23 cellular contexts compared by ENCODE assay signal in genomic region chr1:64597151-64597550, GRCh38.
"Had no signal": no experiment of that assay in that cellular context is flagged by ENCODE, and none has a peak within 500 bp of the region (broad histone marks: within the 10 kb centered on the region; RNA-seq: fewer than 3 reads in every experiment).

No MANE protein-coding gene starts in this region.

- H3K4me3 Mint-ChIP-seq: activated CD4-positive, alpha-beta T cell treated with anti-CD3 and anti-CD28 coated beads, Interleukin-2, amount 10 ng/mL, durations not matched to agents 24 days and 14 days; activated CD8-positive, alpha-beta T cell treated with anti-CD3 and anti-CD28 coated beads for 36 hours; activated naive CD8-positive, alpha-beta T cell treated with anti-CD3 and anti-CD28 coated beads, Interleukin-2, amount 10 ng/mL, durations not matched to agents 7 days and 5 days; central memory CD8-positive, alpha-beta T cell had no signal

- H3K9me3 Mint-ChIP-seq: activated CD4-positive, alpha-beta T cell treated with anti-CD3 and anti-CD28 coated beads, Interleukin-2, amount 10 ng/mL, durations not matched to agents 24 days and 14 days; activated CD8-positive, alpha-beta T cell treated with anti-CD3 and anti-CD28 coated beads for 36 hours; activated naive CD8-positive, alpha-beta T cell treated with anti-CD3 and anti-CD28 coated beads, Interleukin-2, amount 10 ng/mL, durations not matched to agents 7 days and 5 days; activated T-helper 2 cell treated with anti-CD3 and anti-CD28 coated beads, Interferon-gamma antibody, Interleukin-2, Interleukin-4, amounts not matched to agents 10 μg/mL and 5 μg/mL and 100 μg/mL, durations not matched to agents 14 hours and 24 hours and 36 hours; central memory CD8-positive, alpha-beta T cell had no signal

- H3K27me3 ChIP-seq: body of pancreas, colonic mucosa, neutrophil, pancreas, tibial artery had no signal

- H3K9me3 ChIP-seq: body of pancreas, colonic mucosa, left ventricle myocardium inferior, neutrophil, pancreas, tibial artery had no signal

- H3K4me3 ChIP-seq: body of pancreas, colonic mucosa, left ventricle myocardium inferior, pancreas, tibial artery had no signal

- DNase-seq: activated CD4-positive, alpha-beta T cell treated with anti-CD3 and anti-CD28 coated beads, Interleukin-2, amount 10 ng/mL, durations not matched to agents 24 days and 14 days; activated CD8-positive, alpha-beta T cell treated with anti-CD3 and anti-CD28 coated beads for 36 hours; activated naive CD4-positive, alpha-beta T cell treated with Interleukin-2 at 50 U/mL for 16 hours; activated naive CD8-positive, alpha-beta T cell treated with anti-CD3 and anti-CD28 coated beads, Interleukin-2, amount 10 ng/mL, durations not matched to agents 7 days and 5 days; activated T-cell treated with anti-CD3 and anti-CD28 coated beads, Interleukin-2, amount 50 U/mL, for 1 hour; amygdala; body of pancreas; colonic mucosa; foreskin melanocyte; glutamatergic neuron; kidney; left ventricle myocardium inferior; mammary epithelial cell; pancreas; stimulated activated CD4-positive, alpha-beta T cell treated with anti-CD3 and anti-CD28 coated beads, Interleukin-2, amount 100 ng/mL, for 24 hours; stimulated activated naive CD8-positive, alpha-beta T cell treated with anti-CD3 and anti-CD28 coated beads, Interleukin-15, Interleukin-2, amounts not matched to agents 100 U/mL and 50 U/mL, for 24 hours; substantia nigra; T1000; tibial artery had no signal

- H3K4me1 Mint-ChIP-seq: activated CD4-positive, alpha-beta T cell treated with anti-CD3 and anti-CD28 coated beads, Interleukin-2, amount 10 ng/mL, durations not matched to agents 24 days and 14 days; activated naive CD8-positive, alpha-beta T cell treated with anti-CD3 and anti-CD28 coated beads, Interleukin-2, amount 10 ng/mL, durations not matched to agents 7 days and 5 days; central memory CD8-positive, alpha-beta T cell had no signal

- H3K27ac ChIP-seq: colonic mucosa, left ventricle myocardium inferior, neutrophil, tibial artery had no signal

- ATAC-seq: activated CD8-positive, alpha-beta T cell treated with anti-CD3 and anti-CD28 coated beads for 36 hours; body of pancreas; stimulated activated naive CD8-positive, alpha-beta T cell treated with anti-CD3 and anti-CD28 coated beads, Interleukin-15, Interleukin-2, amounts not matched to agents 100 U/mL and 50 U/mL, for 24 hours had no signal

- H3K27ac Mint-ChIP-seq: activated CD4-positive, alpha-beta T cell treated with anti-CD3 and anti-CD28 coated beads, Interleukin-2, amount 10 ng/mL, durations not matched to agents 24 days and 14 days; activated CD8-positive, alpha-beta T cell treated with anti-CD3 and anti-CD28 coated beads for 36 hours; activated naive CD8-positive, alpha-beta T cell treated with anti-CD3 and anti-CD28 coated beads, Interleukin-2, amount 10 ng/mL, durations not matched to agents 7 days and 5 days; activated T-helper 2 cell treated with anti-CD3 and anti-CD28 coated beads, Interferon-gamma antibody, Interleukin-2, Interleukin-4, amounts not matched to agents 10 μg/mL and 5 μg/mL and 100 μg/mL, durations not matched to agents 14 hours and 24 hours and 36 hours had no signal

- H3K36me3 ChIP-seq: colonic mucosa, left ventricle myocardium inferior, neutrophil, pancreas, tibial artery had no signal

- H3K4me1 ChIP-seq: colonic mucosa, tibial artery had no signal

- H3K36me3 Mint-ChIP-seq: activated naive CD8-positive, alpha-beta T cell treated with anti-CD3 and anti-CD28 coated beads, Interleukin-2, amount 10 ng/mL, durations not matched to agents 7 days and 5 days had no signal

- H3K27me3 Mint-ChIP-seq: activated CD4-positive, alpha-beta T cell treated with anti-CD3 and anti-CD28 coated beads, Interleukin-2, amount 10 ng/mL, durations not matched to agents 24 days and 14 days; activated CD8-positive, alpha-beta T cell treated with anti-CD3 and anti-CD28 coated beads for 36 hours had no signal

- FAIRE-seq: kidney, pancreas, urothelium cell line had no signal
